Comparison of ENCODE assay signal across 22 cellular contexts in the genomic region with DNA sequence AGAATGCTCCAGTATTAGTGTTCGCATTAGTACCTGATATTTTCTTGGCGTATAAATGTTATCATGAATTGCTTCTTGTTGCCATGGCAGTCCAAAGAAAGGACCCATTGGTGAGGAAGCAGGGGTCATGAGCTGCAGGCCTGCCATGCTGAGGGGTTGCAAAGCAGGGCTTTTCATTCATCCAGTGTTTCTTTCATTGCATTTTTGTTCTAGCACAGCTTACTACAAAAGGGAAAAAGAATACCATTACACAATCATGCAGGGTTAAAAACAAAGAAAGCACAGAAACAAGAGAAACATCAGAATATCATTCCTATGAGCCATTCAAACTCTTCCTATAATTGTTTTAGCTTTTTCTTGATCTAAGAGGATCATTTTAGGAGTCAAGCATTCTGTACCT. TPM values are rescaled to one million over a fixed set of nuclear protein-coding genes. Genes with fewer than 3 reads are reported as not detected.
DNase-seq lines count a peak whose midpoint lies in the region; ATAC-seq, FAIRE-seq and TF ChIP-seq lines count a peak whose summit lies in the region.
"Had no signal": no experiment of that assay in that cellular context is flagged by ENCODE, and none has a peak within 500 bp of the region (broad histone marks: within the 10 kb centered on the region; RNA-seq: fewer than 3 reads in every experiment).

No MANE protein-coding gene starts in this region.

- H3K36me3 Mint-ChIP-seq in astrocyte (ENCODE audit: low read depth, unreplicated experiment): peaks cover 4% of the 10 kb centered on the region
- H3K36me3 Mint-ChIP-seq in GM23338 (ENCODE audit: low read depth): peaks cover 14% of the 10 kb centered on the region; the same call in 2 of the 3 replicates
- H3K36me3 Mint-ChIP-seq in activated CD8-positive, alpha-beta T cell treated with anti-CD3 and anti-CD28 coated beads, Interleukin-2, amount 10 ng/mL, durations not matched to agents 7 days and 5 days (ENCODE audit: low read depth): peaks cover 59% of the 10 kb centered on the region

- in situ Hi-C loops in HAP-1 (cut with MboI; ENCODE audit: low sequenced_read_pairs): no loop called here

- no peak overlapping the region for H3K9ac ChIP-seq in astrocyte (ENCODE audit: low read length)

- H3K27ac Mint-ChIP-seq in astrocyte (ENCODE audit: unreplicated experiment): peak overlapping the region; percentile 43
- no peak overlapping the region for H3K27ac Mint-ChIP-seq in GM23338
- H3K27ac Mint-ChIP-seq in activated CD8-positive, alpha-beta T cell treated with anti-CD3 and anti-CD28 coated beads, Interleukin-2, amount 10 ng/mL, durations not matched to agents 7 days and 5 days: no peak overlapping the region
- H3K27ac Mint-ChIP-seq: T-helper 1 cell treated with Interleukin-12 subunit alpha and Interleukin-12 subunit beta and Interleukin-4 antibody, amounts not matched to agents 30 μg/mL and 1 μg/mL, for 36 hours had no signal

- H2AFZ ChIP-seq in astrocyte (ENCODE audit: low read depth, low read length) (no peak overlapping the region), GM23338 (no peak overlapping the region)

- H3K4me2 ChIP-seq in astrocyte (ENCODE audit: low read length) (no peak overlapping the region), GM23338 (no peak overlapping the region)

- H3F3A ChIP-seq in GM23338 (replicated peaks; ENCODE audit: low read depth): no peaks in the 10 kb centered on the region

- H3K9me2 ChIP-seq in GM23338 (ENCODE audit: insufficient read depth): no peaks in the 10 kb centered on the region

- H3K27me3 ChIP-seq in HAP-1 (ENCODE audit: low read depth) (no peaks in the 10 kb centered on the region), astrocyte (ENCODE audit: insufficient read depth, low read length) (no peaks in the 10 kb centered on the region), GM23338 (ENCODE audit: insufficient read depth) (no peaks in the 10 kb centered on the region), upper lobe of right lung (no peaks in the 10 kb centered on the region)
- H3K27me3 ChIP-seq: BLaER1 treated with 17β-estradiol and CSF1 and Interleukin-3, amounts not matched to agents 10 nM and 100 nM; neutrophil had no signal

- H3K9me3 Mint-ChIP-seq in astrocyte (ENCODE audit: unreplicated experiment): no peaks in the 10 kb centered on the region
- H3K9me3 Mint-ChIP-seq in GM23338: no peaks in the 10 kb centered on the region
- no peaks in the 10 kb centered on the region for H3K9me3 Mint-ChIP-seq in activated CD8-positive, alpha-beta T cell treated with anti-CD3 and anti-CD28 coated beads, Interleukin-2, amount 10 ng/mL, durations not matched to agents 7 days and 5 days (ENCODE audit: insufficient read depth)
- H3K9me3 Mint-ChIP-seq: T-helper 1 cell treated with Interleukin-12 subunit alpha and Interleukin-12 subunit beta and Interleukin-4 antibody, amounts not matched to agents 30 μg/mL and 1 μg/mL, for 36 hours had no signal

- H3K4me3 ChIP-seq in HAP-1 (no peak overlapping the region), astrocyte (ENCODE audit: insufficient read depth, low read depth, low read length) (no peak overlapping the region), fibroblast of pulmonary artery (replicated peaks; ENCODE audit: low read depth, low read length) (no peak overlapping the region), GM23338 (no peak overlapping the region), upper lobe of right lung (no peak overlapping the region)
- H3K4me3 ChIP-seq: BLaER1 treated with 17β-estradiol and CSF1 and Interleukin-3, amounts not matched to agents 10 nM and 100 nM; left ventricle myocardium inferior; mucosa of descending colon; psoas muscle had no signal

- peaks cover 49% of the 10 kb centered on the region for H4K20me1 ChIP-seq in astrocyte (ENCODE audit: insufficient read depth, low read length)
- peaks cover 10% of the 10 kb centered on the region for H4K20me1 ChIP-seq in GM23338 (replicated peaks; ENCODE audit: insufficient read depth)

- POLR2A ChIA-PET in activated CD8-positive, alpha-beta T cell treated with anti-CD3 and anti-CD28 coated beads, Interleukin-2, amount 10 ng/mL, durations not matched to agents 7 days and 5 days (lab: Charles Lee): no interaction called here

- H3K27me3 Mint-ChIP-seq in astrocyte (ENCODE audit: low read depth, unreplicated experiment) (no peaks in the 10 kb centered on the region), GM23338 (ENCODE audit: insufficient read depth, low read depth, poor library complexity) (no peaks in the 10 kb centered on the region)
- no peaks in the 10 kb centered on the region for H3K27me3 Mint-ChIP-seq in activated CD8-positive, alpha-beta T cell treated with anti-CD3 and anti-CD28 coated beads, Interleukin-2, amount 10 ng/mL, durations not matched to agents 7 days and 5 days (ENCODE audit: low read depth)

- intact Hi-C loops in upper lobe of right lung (cut with DNase I): no loop called here

- H3K9me3 ChIP-seq in HAP-1: no peaks in the 10 kb centered on the region
- no peaks in the 10 kb centered on the region for H3K9me3 ChIP-seq in astrocyte (ENCODE audit: insufficient read depth, low read depth, low read length)
- no peaks in the 10 kb centered on the region for H3K9me3 ChIP-seq in upper lobe of right lung
- H3K9me3 ChIP-seq: left ventricle myocardium inferior, mucosa of descending colon, neutrophil, psoas muscle had no signal

- H3K4me1 ChIP-seq in HAP-1: peaks cover 20% of the 10 kb centered on the region
- no peaks in the 10 kb centered on the region for H3K4me1 ChIP-seq in astrocyte (ENCODE audit: insufficient read depth, low read length)
- peaks cover 16% of the 10 kb centered on the region for H3K4me1 ChIP-seq in GM23338 (ENCODE audit: insufficient read depth)
- H3K4me1 ChIP-seq in upper lobe of right lung: peaks cover 25% of the 10 kb centered on the region

- H3K27ac ChIP-seq in astrocyte (ENCODE audit: low read depth, low read length) (no peak overlapping the region), GM23338 (ENCODE audit: low read depth) (no peak overlapping the region), upper lobe of right lung (no peak overlapping the region)
- H3K27ac ChIP-seq: left ventricle myocardium inferior, neutrophil, psoas muscle had no signal

- H3K4me1 Mint-ChIP-seq in astrocyte (ENCODE audit: low read depth, unreplicated experiment) (peaks cover 18% of the 10 kb centered on the region), GM23338 (peaks cover 37% of the 10 kb centered on the region)
- peaks cover 6% of the 10 kb centered on the region for H3K4me1 Mint-ChIP-seq in activated CD8-positive, alpha-beta T cell treated with anti-CD3 and anti-CD28 coated beads, Interleukin-2, amount 10 ng/mL, durations not matched to agents 7 days and 5 days (ENCODE audit: low read depth)

- ATAC-seq in GM23338: no peak
- no peak for ATAC-seq in activated CD8-positive, alpha-beta T cell treated with anti-CD3 and anti-CD28 coated beads, Interleukin-2, amount 10 ng/mL, durations not matched to agents 7 days and 5 days
- ATAC-seq in upper lobe of right lung: no peak
- ATAC-seq: mucosa of descending colon, psoas muscle had no signal

- no peak for TF ChIP-seq CTCF in astrocyte (IDR thresholded peaks at IDR 0.05; ENCODE audit: insufficient read depth, low read depth, low read length)
- no peak for TF ChIP-seq CTCF in fibroblast of pulmonary artery (IDR thresholded peaks at IDR 0.05; ENCODE audit: low read length, missing control alignments)
- TF ChIP-seq CTCF in GM23338 (conservative IDR thresholded peaks at IDR 0.05; ENCODE audit: low read depth in 2 of 2): no peak
- TF ChIP-seq CTCF in upper lobe of right lung (IDR thresholded peaks at IDR 0.05): no peak

- H3K79me2 ChIP-seq in astrocyte (ENCODE audit: insufficient read depth, low read length): peaks cover 46% of the 10 kb centered on the region
- H3K79me2 ChIP-seq in GM23338 (replicated peaks; ENCODE audit: insufficient read depth): peaks cover 63% of the 10 kb centered on the region

- peak; percentile 52 to 54 for DNase-seq in HAP-1 (ENCODE audit: low spot score in 2 of 2)
- no peak for DNase-seq in astrocyte (ENCODE audit: low read depth)
- peak; percentile 53 for DNase-seq in fibroblast of pulmonary artery (ENCODE audit: low read depth)
- DNase-seq in pons (ENCODE audit: low spot score): peak; percentile 86
- no peak for DNase-seq in GM23338 (ENCODE audit: low spot score)
- no peak for DNase-seq in activated CD8-positive, alpha-beta T cell treated with anti-CD3 and anti-CD28 coated beads, Interleukin-2, amount 10 ng/mL, durations not matched to agents 7 days and 5 days
- no peak for DNase-seq in ecto neural progenitor cell (ENCODE audit: low spot score)
- DNase-seq in upper lobe of right lung: no peak
- DNase-seq: activated CD8-positive, alpha-beta memory T cell treated with anti-CD3 and anti-CD28 coated beads for 24 hours; activated gamma-delta T cell treated with Interleukin-2 at 50 U/mL for 16 hours; activated T-cell treated with anti-CD3 and anti-CD28 coated beads, Interleukin-2, amount 50 U/mL, for 1 hour; left ventricle myocardium inferior; mucosa of descending colon; NCI-H2081; NCI-H345; NCI-H748 treated with DMSO at 0.1 percent for 48 hours; psoas muscle; stimulated activated CD8-positive, alpha-beta memory T cell treated with anti-CD3 and anti-CD28 coated beads, Interleukin-4, amount 100 ng/mL, for 48 hours had no signal

- H3K4me3 Mint-ChIP-seq in astrocyte (ENCODE audit: unreplicated experiment) (no peak overlapping the region), GM23338 (no peak overlapping the region)
- H3K4me3 Mint-ChIP-seq in activated CD8-positive, alpha-beta T cell treated with anti-CD3 and anti-CD28 coated beads, Interleukin-2, amount 10 ng/mL, durations not matched to agents 7 days and 5 days: no peak overlapping the region
- H3K4me3 Mint-ChIP-seq: T-helper 1 cell treated with Interleukin-12 subunit alpha and Interleukin-12 subunit beta and Interleukin-4 antibody, amounts not matched to agents 30 μg/mL and 1 μg/mL, for 36 hours had no signal

- no peak for FAIRE-seq in astrocyte (lab: Jason Lieb, UNC)
- FAIRE-seq: urothelium cell line had no signal

- CTCF ChIA-PET in activated CD8-positive, alpha-beta T cell treated with anti-CD3 and anti-CD28 coated beads, Interleukin-2, amount 10 ng/mL, durations not matched to agents 7 days and 5 days (lab: Charles Lee): no interaction called here

- H3K36me3 ChIP-seq in HAP-1 (replicated peaks): peaks cover 18% of the 10 kb centered on the region
- H3K36me3 ChIP-seq in astrocyte (ENCODE audit: insufficient read depth, low read length): peaks cover 12% of the 10 kb centered on the region
- peaks cover 6% of the 10 kb centered on the region; the same call in 1 of the 2 replicates for H3K36me3 ChIP-seq in GM23338 (ENCODE audit: insufficient read depth)
- peaks cover 29% of the 10 kb centered on the region for H3K36me3 ChIP-seq in upper lobe of right lung

TF ChIP-seq in GM23338, 12 proteins besides CTCF, POLR2A, EP300 and RAD21 (continues in another document):
- TF ChIP-seq ZNF114 (CRISPR knock-in tag; IDR thresholded peaks at IDR 0.05) (no peak), EZH2 (IDR thresholded peaks at IDR 0.05; ENCODE audit: low read depth, unreplicated experiment) (no peak), JUNB (IDR thresholded peaks at IDR 0.05; ENCODE audit: unreplicated experiment) (no peak)

RNA-seq across cellular contexts. Expression of gene DICER1, which starts 24.0 kb away (rescaled TPM):
- total RNA-seq in astrocyte: 94.2 and 103 TPM in 2 replicates
- total RNA-seq in GM23338 (2014; rRNA removed; shearing (Covaris generic)): 52.6 and 59.2 TPM in 2 replicates
- 17.6 and 21.4 TPM in 2 replicates for polyA plus RNA-seq in GM23338 (2016; fragmentation: Nextera tagmentation; extraction: Ambion mirVana)
- total RNA-seq in activated CD8-positive, alpha-beta T cell treated with anti-CD3 and anti-CD28 coated beads, Interleukin-2, amount 10 ng/mL, durations not matched to agents 7 days and 5 days: 10 to 100 TPM; 57.5 to 59.7 TPM
- 71.1 TPM for total RNA-seq in upper lobe of right lung

Comparison
In these comparisons a context has a peak if more than half of its experiments do, and no peak if none do; other contexts are left out.
1. DNase-seq: peak in HAP-1 (2 of 2), fibroblast of pulmonary artery (single experiment) and pons (single experiment); none in astrocyte (single experiment), GM23338 (single experiment), activated CD8-positive, alpha-beta T cell treated with anti-CD3 and anti-CD28 coated beads, Interleukin-2, amount 10 ng/mL, durations not matched to agents 7 days and 5 days (single experiment), ecto neural progenitor cell (single experiment) and upper lobe of right lung (single experiment).